ENCODE assay signal across 14 cellular contexts in genomic region chr9:130282000-130282700, GRCh38. TPM values are rescaled to one million over a fixed set of nuclear protein-coding genes. Genes with fewer than 3 reads are reported as not detected.
DNase-seq lines count a peak whose midpoint lies in the region; ATAC-seq and TF ChIP-seq lines count a peak whose summit lies in the region.
"Had no signal": no experiment of that assay in that cellular context is flagged by ENCODE, and none has a peak within 500 bp of the region (broad histone marks: within the 10 kb centered on the region; RNA-seq: fewer than 3 reads in every experiment).

No MANE protein-coding gene starts in this region.

- H3K36me3 Mint-ChIP-seq in CD8-positive, alpha-beta memory T cell, result no peaks in the 10 kb centered on the region

- ATAC-seq in right lobe of liver (peak; percentile 78 to 93 (median 90)), upper lobe of right lung (peak; percentile 43), GM18502 (IDR thresholded peaks at IDR 0.05; ENCODE audit: poor library complexity, unreplicated experiment) (no peak)

- no peak overlapping the region for H3K4me3 Mint-ChIP-seq in CD8-positive, alpha-beta memory T cell
- H3K4me3 Mint-ChIP-seq: central memory CD8-positive, alpha-beta T cell; memory B cell had no signal

- H3K4me3 ChIP-seq in adrenal gland, result no peak overlapping the region
- peak overlapping the region in 1 of 3 donors; percentile 14 for H3K4me3 ChIP-seq in right lobe of liver
- H3K4me3 ChIP-seq in upper lobe of right lung, result no peak overlapping the region
- no peak overlapping the region for H3K4me3 ChIP-seq in CD8-positive, alpha-beta memory T cell (ENCODE audit: low read length)

- TF ChIP-seq CTCF in adrenal gland (IDR thresholded peaks at IDR 0.05), result no peak
- TF ChIP-seq CTCF in right lobe of liver (IDR thresholded peaks at IDR 0.05), result no peak
- no peak for TF ChIP-seq CTCF in upper lobe of right lung (IDR thresholded peaks at IDR 0.05)

- H3K27ac ChIP-seq in adrenal gland, result no peak overlapping the region
- peak overlapping the region in 1 of 3 donors; percentile 33 for H3K27ac ChIP-seq in right lobe of liver
- no peak overlapping the region for H3K27ac ChIP-seq in upper lobe of right lung
- no peak overlapping the region for H3K27ac ChIP-seq in CD8-positive, alpha-beta memory T cell (ENCODE audit: low read depth, low read length)

- H3K27me3 ChIP-seq in adrenal gland, result no peaks in the 10 kb centered on the region
- H3K27me3 ChIP-seq in right lobe of liver, result no peaks in the 10 kb centered on the region
- H3K27me3 ChIP-seq in upper lobe of right lung, result no peaks in the 10 kb centered on the region
- H3K27me3 ChIP-seq in CD8-positive, alpha-beta memory T cell (ENCODE audit: insufficient read depth, low read length, poor library complexity, severe bottlenecking), result no peaks in the 10 kb centered on the region

- no peaks in the 10 kb centered on the region for H3K9me3 Mint-ChIP-seq in CD8-positive, alpha-beta memory T cell
- H3K9me3 Mint-ChIP-seq: central memory CD8-positive, alpha-beta T cell; memory B cell had no signal

- H3K9me3 ChIP-seq in adrenal gland (replicated peaks in 1 of 3) (no peaks in the 10 kb centered on the region), right lobe of liver (no peaks in the 10 kb centered on the region), upper lobe of right lung (no peaks in the 10 kb centered on the region)
- H3K9me3 ChIP-seq in CD8-positive, alpha-beta memory T cell (ENCODE audit: low read length), result no peaks in the 10 kb centered on the region

- POLR2A ChIA-PET in CD8-positive, alpha-beta memory T cell (lab: Charles Lee), result no interaction called here

- WGBS in adrenal gland, 4 donors, result 22 to 32% (median 27%) methylated on average over 14 of the region's 14 CpGs
- 31% methylated on average over 13 of the region's 14 CpGs for WGBS in right lobe of liver (ENCODE audit: insufficient coverage, low coverage, low lambda C conversion rate, missing lambda C conversion rate)

- peak; percentile 30 for DNase-seq in NCI-H2171 treated with DMSO at 0.1 percent for 48 hours (lab: John Stamatoyannopoulos, UW)
- no peak for DNase-seq in NCI-H2171 (lab: John Stamatoyannopoulos, UW)
- DNase-seq in adrenal gland, result peak; percentile 46 to 83 (median 72)
- DNase-seq in right lobe of liver, result peak; percentile 79 to 86 (median 83)
- DNase-seq in upper lobe of right lung, result no peak
- no peak for DNase-seq in CD8-positive, alpha-beta memory T cell
- no peak for DNase-seq in germinal center (ENCODE audit: low spot score)
- DNase-seq: 8988T; activated CD4-positive, CD25-positive, alpha-beta regulatory T cell; DND-41 had no signal

- H3K4me1 Mint-ChIP-seq in CD8-positive, alpha-beta memory T cell, result no peaks in the 10 kb centered on the region
- H3K4me1 Mint-ChIP-seq: central memory CD8-positive, alpha-beta T cell; memory B cell had no signal

- CTCF ChIA-PET in CD8-positive, alpha-beta memory T cell (lab: Charles Lee), result no interaction called here

- TF ChIP-seq POLR2A in adrenal gland (IDR thresholded peaks at IDR 0.05), result no peak
- TF ChIP-seq POLR2A in right lobe of liver (IDR thresholded peaks at IDR 0.05), result no peak

- no peak overlapping the region for H3K27ac Mint-ChIP-seq in CD8-positive, alpha-beta memory T cell
- H3K27ac Mint-ChIP-seq: memory B cell had no signal

- peaks cover 0 to 9% of the 10 kb centered on the region in 2 donors for H3K4me1 ChIP-seq in adrenal gland (replicated peaks in 1 of 2)
- no peaks in the 10 kb centered on the region for H3K4me1 ChIP-seq in right lobe of liver
- H3K4me1 ChIP-seq in upper lobe of right lung, result no peaks in the 10 kb centered on the region
- H3K4me1 ChIP-seq in CD8-positive, alpha-beta memory T cell (ENCODE audit: insufficient read depth, low read length), result no peaks in the 10 kb centered on the region

- H3K36me3 ChIP-seq in adrenal gland (replicated peaks in 1 of 2) (no peaks in the 10 kb centered on the region), right lobe of liver (no peaks in the 10 kb centered on the region), upper lobe of right lung (no peaks in the 10 kb centered on the region)
- H3K36me3 ChIP-seq in CD8-positive, alpha-beta memory T cell (ENCODE audit: insufficient read depth, low read length), result no peaks in the 10 kb centered on the region

- intact Hi-C loops in adrenal gland (cut with DNase I) (no loop called here), right lobe of liver (cut with DNase I) (no loop called here), upper lobe of right lung (cut with DNase I) (no loop called here)

- H3K27me3 Mint-ChIP-seq in CD8-positive, alpha-beta memory T cell, result peaks cover 23 to 49% of the 10 kb centered on the region in 2 donors

RNA-seq across cellular contexts. Expression of gene HMCN2, which starts 16.6 kb away (rescaled TPM):
- total RNA-seq in adrenal gland, result under 1 TPM in 7 of 8 donors, not detected in 1; 0.13 to 0.66 (median 0.42) TPM
- 10 to 100 TPM in 1 of 3 donors, 1 to 10 TPM in 1, under 1 TPM in 1; 0.05 to 25.8 (median 2.8) TPM for polyA plus RNA-seq in adrenal gland
- 1 to 10 TPM in 4 of 6 experiments, under 1 TPM in 2; 0.31 to 2.0 (median 1.1) TPM for total RNA-seq in right lobe of liver
- total RNA-seq in upper lobe of right lung, result 7.8 TPM
- not detected for total RNA-seq in CD8-positive, alpha-beta memory T cell
- polyA plus RNA-seq in CD8-positive, alpha-beta memory T cell, result not detected
- total RNA-seq: renal cortical epithelial cell had no signal

Comparison
In these comparisons a context has a peak if more than half of its experiments do, and no peak if none do; other contexts are left out.
1. DNase-seq: peak in NCI-H2171 treated with DMSO at 0.1 percent for 48 hours (single experiment), adrenal gland (7 of 7) and right lobe of liver (3 of 3); none in NCI-H2171 (single experiment), upper lobe of right lung (single experiment), CD8-positive, alpha-beta memory T cell (0 of 5) and germinal center (single experiment).